Comparison of ENCODE assay signal across 20 cellular contexts in genomic region chr20:63744158-63744557, GRCh38. TPM values are rescaled to one million over a fixed set of nuclear protein-coding genes. Genes with fewer than 3 reads are reported as not detected.
A peak's percentile ranks its signal among the peaks of the same experiment; 100 is the strongest.
DNase-seq lines count a peak whose midpoint lies in the region; ATAC-seq, FAIRE-seq and TF ChIP-seq lines count a peak whose summit lies in the region.
"Had no signal": no experiment of that assay in that cellular context is flagged by ENCODE, and none has a peak within 500 bp of the region (broad histone marks: within the 10 kb centered on the region; RNA-seq: fewer than 3 reads in every experiment).

No MANE protein-coding gene starts in this region.

- H3K36me3 ChIP-seq in SK-N-SH (replicated peaks in 1 of 2; ENCODE audit: control insufficient read depth in 1 of 2, insufficient read depth in 2 of 2, low read length in 1 of 2) (peaks cover 15 to 26% of the 10 kb centered on the region in 2 experiments), astrocyte (ENCODE audit: insufficient read depth, low read length) (no peaks in the 10 kb centered on the region), H7 (replicated peaks; ENCODE audit: control insufficient read depth, insufficient read depth, low read length) (peaks cover 1% of the 10 kb centered on the region; the same call in 1 of the 2 replicates)

- H3K27ac ChIP-seq in SK-N-SH (ENCODE audit: low read depth in 2 of 2, low read length in 1 of 2), result no peak overlapping the region
- H3K27ac ChIP-seq in RWPE1, result peak overlapping the region; percentile 56
- H3K27ac ChIP-seq in astrocyte (ENCODE audit: low read depth, low read length), result no peak overlapping the region
- H3K27ac ChIP-seq: 22Rv1, A549, BLaER1 had no signal

- H3K36me3 Mint-ChIP-seq in astrocyte (ENCODE audit: low read depth, unreplicated experiment) (peaks cover 6% of the 10 kb centered on the region), nephron progenitor cell (ENCODE audit: low read depth) (peaks cover 10% of the 10 kb centered on the region)

- TF ChIP-seq CTCF in SK-N-SH (IDR thresholded peaks at IDR 0.05) (no peak), RWPE1 (conservative IDR thresholded peaks at IDR 0.05; ENCODE audit: low read depth) (no peak), astrocyte (IDR thresholded peaks at IDR 0.05; ENCODE audit: insufficient read depth, low read depth, low read length) (no peak), nephron progenitor cell (IDR thresholded peaks at IDR 0.05) (no peak)

- H3K4me3 Mint-ChIP-seq in astrocyte (ENCODE audit: unreplicated experiment) (no peak overlapping the region), nephron progenitor cell (no peak overlapping the region)
- H3K4me3 Mint-ChIP-seq: CD14-positive monocyte, H9 had no signal

- POLR2A ChIA-PET in SK-N-SH (lab: Yijun Ruan, JAX) (interaction anchor here (0.5 kb wide), 1 partner anchor 261 kb away, joined by 3 read pairs; no protein-coding TSS in a partner anchor), RWPE1 (lab: Yijun Ruan, JAX; ENCODE audit: low non-redundant PET) (no interaction called here)

- H3K9ac ChIP-seq in SK-N-SH, result no peak overlapping the region
- no peak overlapping the region for H3K9ac ChIP-seq in astrocyte (ENCODE audit: low read length)

- CTCF ChIA-PET in SK-N-SH (lab: Yijun Ruan, JAX), result interaction anchor here (3.6 kb wide), 1 partner anchor 31 kb away, joined by 16 read pairs; no protein-coding TSS in a partner anchor
- CTCF ChIA-PET in RWPE1 (lab: Yijun Ruan, JAX), result no interaction called here

- H3K79me2 ChIP-seq in SK-N-SH (ENCODE audit: insufficient read depth) (peaks cover 18% of the 10 kb centered on the region), astrocyte (ENCODE audit: insufficient read depth, low read length) (peaks cover 8% of the 10 kb centered on the region)

- H3K4me3 ChIP-seq in SK-N-SH (ENCODE audit: low read depth in 2 of 2, low read length in 1 of 2) (no peak overlapping the region), astrocyte (ENCODE audit: insufficient read depth, low read depth, low read length) (no peak overlapping the region), H7 (ENCODE audit: insufficient read depth, low read depth, low read length) (no peak overlapping the region)
- H3K4me3 ChIP-seq: A549, BLaER1 had no signal

- no peak for TF ChIP-seq EP300 in SK-N-SH (IDR thresholded peaks at IDR 0.05; ENCODE audit: borderline replicate concordance in 1 of 2, low read depth in 1 of 2, low read length in 1 of 2)

- H3K4me1 ChIP-seq in SK-N-SH (ENCODE audit: control insufficient read depth in 1 of 2, insufficient read depth in 2 of 2, low read depth in 1 of 2, low read length in 1 of 2) (peaks cover 0 to 12% of the 10 kb centered on the region in 2 experiments; a peak in 1 of 4 replicates), astrocyte (ENCODE audit: insufficient read depth, low read length) (peaks cover 15% of the 10 kb centered on the region)

- no peak for ATAC-seq in SK-N-SH treated with all-trans-retinoic acid at 6 μM for 48 hours
- ATAC-seq: A549 had no signal

- no peak for TF ChIP-seq RAD21 in SK-N-SH (IDR thresholded peaks at IDR 0.05; ENCODE audit: low read length)

- H3K27me3 ChIP-seq in SK-N-SH (ENCODE audit: insufficient read depth) (no peaks in the 10 kb centered on the region), astrocyte (ENCODE audit: insufficient read depth, low read length) (no peaks in the 10 kb centered on the region), H7 (ENCODE audit: control insufficient read depth, insufficient read depth, low read length) (no peaks in the 10 kb centered on the region)
- H3K27me3 ChIP-seq: BLaER1 had no signal

- 83% methylated on average over 4 of the region's 4 CpGs for WGBS in SK-N-SH (ENCODE audit: low lambda C conversion rate)

- H3K4me1 Mint-ChIP-seq in astrocyte (ENCODE audit: low read depth, unreplicated experiment), result no peaks in the 10 kb centered on the region
- peaks cover 14% of the 10 kb centered on the region for H3K4me1 Mint-ChIP-seq in nephron progenitor cell

- H3K9me3 Mint-ChIP-seq in astrocyte (ENCODE audit: unreplicated experiment), result no peaks in the 10 kb centered on the region
- H3K9me3 Mint-ChIP-seq in nephron progenitor cell, result no peaks in the 10 kb centered on the region
- H3K9me3 Mint-ChIP-seq: CD14-positive monocyte; CD4-positive, alpha-beta memory T cell; H9 had no signal

- no peak for FAIRE-seq in astrocyte (lab: Jason Lieb, UNC)
- FAIRE-seq: A549 had no signal

- H3F3A ChIP-seq in SK-N-SH (replicated peaks; ENCODE audit: insufficient read depth), result peaks cover 15% of the 10 kb centered on the region

- H3K9me2 ChIP-seq in SK-N-SH, result no peaks in the 10 kb centered on the region

- H3K9me3 ChIP-seq in SK-N-SH (no peaks in the 10 kb centered on the region), astrocyte (ENCODE audit: insufficient read depth, low read depth, low read length) (no peaks in the 10 kb centered on the region)
- H3K9me3 ChIP-seq: A549, BLaER1 had no signal

- no peak overlapping the region for H3K4me2 ChIP-seq in SK-N-SH
- H3K4me2 ChIP-seq in astrocyte (ENCODE audit: low read length), result no peak overlapping the region
- H3K4me2 ChIP-seq: A549, BLaER1 had no signal

- no peak for DNase-seq in SK-N-SH
- no peak for DNase-seq in RWPE1 (ENCODE audit: low spot score)
- no peak for DNase-seq in astrocyte (ENCODE audit: low read depth)
- DNase-seq in nephron progenitor cell, result no peak
- no peak for DNase-seq in erythroblast (lab: John Stamatoyannopoulos, UW)
- DNase-seq in H7, result no peak
- no peak for DNase-seq in medulla oblongata (ENCODE audit: extremely low spot score)
- DNase-seq: AML-193; CD4-positive, alpha-beta memory T cell; DMS153; DMS79; GDM1; GOT3; H9; IMR-90 had no signal

- TF ChIP-seq POLR2A in erythroblast (IDR thresholded peaks at IDR 0.05; ENCODE audit: low read length), result no peak

- H4K20me1 ChIP-seq in SK-N-SH (ENCODE audit: insufficient read depth) (peaks cover 16% of the 10 kb centered on the region), astrocyte (ENCODE audit: insufficient read depth, low read length) (peaks cover 21% of the 10 kb centered on the region)

- no peaks in the 10 kb centered on the region for H3K27me3 Mint-ChIP-seq in astrocyte (ENCODE audit: low read depth, unreplicated experiment)
- no peaks in the 10 kb centered on the region for H3K27me3 Mint-ChIP-seq in nephron progenitor cell (ENCODE audit: low read depth, poor library complexity)
- H3K27me3 Mint-ChIP-seq: CD4-positive, alpha-beta memory T cell had no signal

- H2AFZ ChIP-seq in SK-N-SH (ENCODE audit: low read depth) (no peak overlapping the region), astrocyte (ENCODE audit: low read depth, low read length) (no peak overlapping the region)

- peak overlapping the region; percentile 58 for H3K27ac Mint-ChIP-seq in astrocyte (ENCODE audit: unreplicated experiment)
- peak overlapping the region; percentile 92 for H3K27ac Mint-ChIP-seq in nephron progenitor cell
- H3K27ac Mint-ChIP-seq: CD14-positive monocyte had no signal

TF ChIP-seq in SK-N-SH, 30 proteins besides CTCF, POLR2A, EP300 and RAD21:
- no peak for TF ChIP-seq RXRA (IDR thresholded peaks at IDR 0.05; ENCODE audit: borderline replicate concordance, low read depth)
- 0 out of 2 replicates have a peak, but pooled peaks have one; percentile 11 for TF ChIP-seq POLR2AphosphoS5 (IDR thresholded peaks at IDR 0.05; ENCODE audit: low read depth, low read length)
TF ChIP-seq in SK-N-SH: peak in this region for 1.

TF ChIP-seq in SK-N-SH treated with all-trans-retinoic acid at 6 μM for 48 hours, 23 proteins besides CTCF, POLR2A, EP300 and RAD21 (continues in another document):
- TF ChIP-seq PPARA (CRISPR knock-in tag; IDR thresholded peaks at IDR 0.05; ENCODE audit: borderline replicate concordance), result no peak
- TF ChIP-seq RARB (CRISPR knock-in tag; IDR thresholded peaks at IDR 0.05), result no peak
- no peak for TF ChIP-seq GLIS3 (CRISPR knock-in tag; IDR thresholded peaks at IDR 0.05)
- no peak for TF ChIP-seq ZNF8 (CRISPR knock-in tag; IDR thresholded peaks at IDR 0.05)
- TF ChIP-seq TOX (CRISPR knock-in tag; IDR thresholded peaks at IDR 0.05; ENCODE audit: borderline replicate concordance), result no peak
- no peak for TF ChIP-seq SNAI2 (CRISPR knock-in tag; IDR thresholded peaks at IDR 0.05)
- TF ChIP-seq CSRNP3 (CRISPR knock-in tag; IDR thresholded peaks at IDR 0.05), result no peak
- TF ChIP-seq CSDC2 (CRISPR knock-in tag; IDR thresholded peaks at IDR 0.05), result no peak

RNA-seq across cellular contexts. Expression of gene SLC2A4RG, which starts 4.6 kb away (rescaled TPM):
- 75.5 and 90.9 TPM in 2 replicates for polyA plus RNA-seq in SK-N-SH (2012; rRNA removed)
- polyA plus RNA-seq in SK-N-SH (2012; cell fraction: cytosol; rRNA removed), result 31.3 and 46.7 TPM in 2 replicates
- polyA plus RNA-seq in SK-N-SH (2012; cell fraction: nucleus; rRNA removed), result 338 and 518 TPM in 2 replicates
- total RNA-seq in astrocyte, result 65.6 and 68.3 TPM in 2 replicates
- 38.3 and 62.2 TPM in 2 replicates for total RNA-seq in H7 (2014; rRNA removed; shearing (Covaris generic))

RNA-seq across cellular contexts. Expression of gene LIME1, which starts 7.7 kb away (rescaled TPM):
- polyA plus RNA-seq in SK-N-SH (2012; rRNA removed), result 10.9 and 12.3 TPM in 2 replicates
- 1.0 and 2.1 TPM in 2 replicates for polyA plus RNA-seq in SK-N-SH (2012; cell fraction: cytosol; rRNA removed)
- polyA plus RNA-seq in SK-N-SH (2012; cell fraction: nucleus; rRNA removed), result 118 and 180 TPM in 2 replicates
- total RNA-seq in astrocyte, result 7.6 TPM in 2 replicates
- 7.7 and 10.5 TPM in 2 replicates for total RNA-seq in H7 (2014; rRNA removed; shearing (Covaris generic))

RNA-seq across cellular contexts. Expression of gene ZGPAT, which starts 36.3 kb away (rescaled TPM):
- polyA plus RNA-seq in SK-N-SH (2012; rRNA removed), result 33.7 and 36.8 TPM in 2 replicates
- polyA plus RNA-seq in SK-N-SH (2012; cell fraction: cytosol; rRNA removed), result 9.8 and 14.3 TPM in 2 replicates
- polyA plus RNA-seq in SK-N-SH (2012; cell fraction: nucleus; rRNA removed), result 152 and 206 TPM in 2 replicates
- 24.8 and 25.5 TPM in 2 replicates for total RNA-seq in astrocyte
- total RNA-seq in H7 (2014; rRNA removed; shearing (Covaris generic)), result 32.6 and 52.0 TPM in 2 replicates

RNA-seq across cellular contexts. Expression of gene ARFRP1, which starts 36.4 kb away (rescaled TPM):
- 65.4 and 72.8 TPM in 2 replicates for polyA plus RNA-seq in SK-N-SH (2012; rRNA removed)
- 47.9 and 57.4 TPM in 2 replicates for polyA plus RNA-seq in SK-N-SH (2012; cell fraction: cytosol; rRNA removed)
- 132 and 145 TPM in 2 replicates for polyA plus RNA-seq in SK-N-SH (2012; cell fraction: nucleus; rRNA removed)
- 30.0 and 32.5 TPM in 2 replicates for total RNA-seq in astrocyte
- total RNA-seq in H7 (2014; rRNA removed; shearing (Covaris generic)), result 24.2 and 26.2 TPM in 2 replicates

RNA-seq across cellular contexts. Expression of gene TNFRSF6B, which starts 47.7 kb away (rescaled TPM):
- 8.2 and 9.4 TPM in 2 replicates for polyA plus RNA-seq in SK-N-SH (2012; rRNA removed)
- 3.6 and 6.1 TPM in 2 replicates for polyA plus RNA-seq in SK-N-SH (2012; cell fraction: cytosol; rRNA removed)
- 18.3 and 28.9 TPM in 2 replicates for polyA plus RNA-seq in SK-N-SH (2012; cell fraction: nucleus; rRNA removed)
- total RNA-seq in astrocyte, result 2.0 and 2.8 TPM in 2 replicates
- not detected in 2 replicates for total RNA-seq in H7 (2014; rRNA removed; shearing (Covaris generic))
- total RNA-seq: CD4-positive, alpha-beta memory T cell; H9 had no signal
- polyA plus RNA-seq: CD14-positive monocyte; CD4-positive, alpha-beta memory T cell had no signal
